ENCODE assay signal across 8 cellular contexts in genomic region chr2:218879881-218880748, GRCh38. TPM values are rescaled to one million over a fixed set of nuclear protein-coding genes. Genes with fewer than 3 reads are reported as not detected.
DNase-seq lines count a peak whose midpoint lies in the region; ATAC-seq and TF ChIP-seq lines count a peak whose summit lies in the region.

No MANE protein-coding gene starts in this region.

- H3K4me3 ChIP-seq in left lung = peak overlapping the region in 1 of 2 donors; percentile 9

- no peaks in the 10 kb centered on the region for H3K9me3 Mint-ChIP-seq in activated T-helper 17 cell treated with anti-CD3 and anti-CD28 coated beads, Interleukin-2, amount 50 U/mL, for 72 hours

- ATAC-seq in HG02571 (IDR thresholded peaks at IDR 0.05; ENCODE audit: unreplicated experiment) = peak; percentile 61
- ATAC-seq in activated T-helper 17 cell treated with anti-CD3 and anti-CD28 coated beads, Interleukin-2, amount 50 U/mL, for 72 hours (replicated peaks) = peak; percentile 75
- peak; percentile 31 for ATAC-seq in left lung

- H3K27ac ChIP-seq in left lung = no peak overlapping the region

- H3K4me3 Mint-ChIP-seq in activated T-helper 17 cell treated with anti-CD3 and anti-CD28 coated beads, Interleukin-2, amount 50 U/mL, for 72 hours = peak overlapping the region; percentile 83

- H3K27me3 Mint-ChIP-seq in activated T-helper 17 cell treated with anti-CD3 and anti-CD28 coated beads, Interleukin-2, amount 50 U/mL, for 72 hours = peaks cover 3% of the 10 kb centered on the region

- H3K9me3 ChIP-seq in left lung = no peaks in the 10 kb centered on the region

- H3K36me3 Mint-ChIP-seq in activated T-helper 17 cell treated with anti-CD3 and anti-CD28 coated beads, Interleukin-2, amount 50 U/mL, for 72 hours (ENCODE audit: low read depth) = peaks cover 37% of the 10 kb centered on the region

- H3K36me3 ChIP-seq in left lung = no peaks in the 10 kb centered on the region

- peaks cover 51 to 100% of the 10 kb centered on the region in 2 donors for H3K27me3 ChIP-seq in left lung

- H3K27ac Mint-ChIP-seq in activated T-helper 17 cell treated with anti-CD3 and anti-CD28 coated beads, Interleukin-2, amount 50 U/mL, for 72 hours = peak overlapping the region; percentile 59

- TF ChIP-seq CTCF in left lung (IDR thresholded peaks at IDR 0.05) = no peak

- intact Hi-C loops in left lung (cut with DNase I) = no loop called here

- DNase-seq in NCI-H226 (peak; percentile 20), left lung (peak in 1 of 2 donors; percentile 68), RKO (ENCODE audit: low spot score) (no peak), mesenteric fat pad (ENCODE audit: low spot score) (no peak)
- DNase-seq in stimulated activated CD8-positive, alpha-beta memory T cell treated with anti-CD3 and anti-CD28 coated beads, Interleukin-4, amount 100 ng/mL, for 48 hours = peak; percentile 80

- peak; percentile 55 for TF ChIP-seq POLR2A in GM18526 (IDR thresholded peaks at IDR 0.05; ENCODE audit: extremely low read depth, insufficient read length)

- peaks cover 25% of the 10 kb centered on the region for H3K4me1 Mint-ChIP-seq in activated T-helper 17 cell treated with anti-CD3 and anti-CD28 coated beads, Interleukin-2, amount 50 U/mL, for 72 hours

- peaks cover 9 to 30% of the 10 kb centered on the region in 2 donors for H3K4me1 ChIP-seq in left lung

RNA-seq across cellular contexts. Expression of gene WNT10A, which starts 0.5 kb away (rescaled TPM):
- total RNA-seq in activated T-helper 17 cell treated with anti-CD3 and anti-CD28 coated beads, Interleukin-2, amount 50 U/mL, for 72 hours = 10 to 100 TPM in 1 of 2 donors, 1 to 10 TPM in 1; 1.0 to 49.8 TPM
- total RNA-seq in left lung (1 to 10 TPM in 1 of 2 donors, under 1 TPM in 1; 0.47 to 1.1 TPM), mesenteric fat pad (not detected)

RNA-seq across cellular contexts. Expression of gene WNT6, which starts 20.5 kb away (rescaled TPM):
- total RNA-seq in activated T-helper 17 cell treated with anti-CD3 and anti-CD28 coated beads, Interleukin-2, amount 50 U/mL, for 72 hours = under 1 TPM in 1 of 2 donors, not detected in 1; 0.29 TPM
- total RNA-seq in left lung (not detected), mesenteric fat pad (0.90 TPM)

RNA-seq across cellular contexts. Expression of gene PRKAG3, which starts 48.5 kb away (rescaled TPM):
- not detected for total RNA-seq in activated T-helper 17 cell treated with anti-CD3 and anti-CD28 coated beads, Interleukin-2, amount 50 U/mL, for 72 hours
- total RNA-seq in left lung (not detected), mesenteric fat pad (not detected)

Comparison
In these comparisons a context has a peak if more than half of its experiments do, and no peak if none do; other contexts are left out.
1. DNase-seq: peak in NCI-H226 (single experiment) and stimulated activated CD8-positive, alpha-beta memory T cell treated with anti-CD3 and anti-CD28 coated beads, Interleukin-4, amount 100 ng/mL, for 48 hours (single experiment); none in RKO (single experiment) and mesenteric fat pad (single experiment).
2. Peak in every context shown above with its lines, with median percentiles within 50 percentile points of each other: ATAC-seq.